8 cellular contexts compared by ENCODE assay signal in the genomic region with DNA sequence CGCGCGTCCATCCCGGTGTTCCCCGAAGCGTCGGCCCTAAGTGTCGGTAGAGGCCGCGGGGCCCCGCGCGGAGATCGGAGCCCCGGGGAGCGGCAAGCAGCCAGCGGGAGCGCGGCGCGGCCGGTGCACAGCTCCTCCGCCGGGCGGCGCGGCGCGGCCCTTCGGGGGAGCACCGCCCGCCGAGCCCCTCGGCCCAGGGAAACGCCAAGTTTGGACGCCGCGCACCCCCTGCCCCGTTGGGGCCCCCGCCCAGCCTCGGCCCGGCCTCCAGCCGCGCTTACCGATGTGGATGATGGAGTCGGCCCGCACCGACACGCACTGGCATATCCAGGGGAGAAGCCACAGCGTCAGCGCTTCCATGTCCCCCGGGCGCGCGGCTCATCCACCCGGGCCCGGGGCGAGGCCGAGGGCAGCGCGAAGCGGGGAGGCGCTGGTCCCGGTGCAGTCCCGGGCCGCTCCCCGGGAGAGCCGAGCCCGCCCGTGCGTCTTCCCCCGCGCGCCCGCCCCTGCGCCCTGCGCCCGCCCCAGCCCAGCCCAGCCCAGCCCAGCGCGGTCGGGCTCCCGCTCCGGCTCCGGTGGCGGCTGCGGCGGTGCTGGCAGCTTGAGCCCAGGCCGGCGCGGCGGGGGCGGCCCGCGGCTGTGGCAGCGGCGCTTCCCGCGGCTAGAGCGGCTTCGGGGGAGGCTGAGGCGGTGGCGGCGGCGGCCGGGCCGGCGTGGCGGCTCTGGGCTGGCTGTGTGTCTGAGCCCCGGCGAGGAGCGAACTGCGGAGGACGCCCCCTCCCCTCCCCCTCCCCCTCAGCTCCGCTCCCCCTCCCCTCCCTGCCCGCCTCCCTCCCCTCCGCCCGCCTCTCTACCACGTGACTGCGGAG. TPM values are rescaled to one million over a fixed set of nuclear protein-coding genes. Genes with fewer than 3 reads are reported as not detected.
DNase-seq lines count a peak whose midpoint lies in the region; ATAC-seq, FAIRE-seq and TF ChIP-seq lines count a peak whose summit lies in the region.

A gene (minus strand): TSS at position 763 of the 869 bp plus-strand sequence.

- intact Hi-C loops in endothelial cell of umbilical vein (cut with micrococcal nuclease) (no loop called here), mucosa of descending colon (cut with DNase I, micrococcal nuclease) (no loop called here), upper lobe of right lung (cut with DNase I) (no loop called here)

- H3K27me3 ChIP-seq in GM23338 (ENCODE audit: insufficient read depth) = peaks cover 97% of the 10 kb centered on the region
- H3K27me3 ChIP-seq in endothelial cell of umbilical vein (ENCODE audit: control insufficient read depth in 2 of 2, insufficient read depth in 2 of 2, low read length in 2 of 2) = peaks cover 71 to 74% of the 10 kb centered on the region in 2 experiments
- peaks cover 56% of the 10 kb centered on the region for H3K27me3 ChIP-seq in upper lobe of right lung

- H3F3A ChIP-seq in GM23338 (replicated peaks; ENCODE audit: low read depth) = no peaks in the 10 kb centered on the region

- CTCF ChIA-PET in endothelial cell of umbilical vein (lab: Charles Lee) = no interaction called here

- peak within 1 kb of the TSS; percentile 93 for H3K4me2 ChIP-seq in GM23338
- H3K4me2 ChIP-seq in endothelial cell of umbilical vein (ENCODE audit: insufficient read depth, low read length) = no peak within 1 kb of the TSS

- H3K9me3 ChIP-seq in SK-N-MC (ENCODE audit: low read depth, low read length) (no peaks in the 10 kb centered on the region), endothelial cell of umbilical vein (replicated peaks; ENCODE audit: control insufficient read depth, insufficient read depth, low read length) (no peaks in the 10 kb centered on the region), mucosa of descending colon (no peaks in the 10 kb centered on the region), upper lobe of right lung (no peaks in the 10 kb centered on the region)

- peaks cover 22% of the 10 kb centered on the region for H3K4me1 ChIP-seq in GM23338 (ENCODE audit: insufficient read depth)
- H3K4me1 ChIP-seq in endothelial cell of umbilical vein (ENCODE audit: control insufficient read depth, extremely low read depth, insufficient read depth, low read length) = no peaks in the 10 kb centered on the region
- H3K4me1 ChIP-seq in mucosa of descending colon (ENCODE audit: low read depth) = peaks cover 17% of the 10 kb centered on the region
- peaks cover 19% of the 10 kb centered on the region for H3K4me1 ChIP-seq in upper lobe of right lung

- H3K79me2 ChIP-seq in GM23338 (replicated peaks; ENCODE audit: insufficient read depth) (no peaks in the 10 kb centered on the region), endothelial cell of umbilical vein (ENCODE audit: control insufficient read depth, insufficient read depth, low read length) (no peaks in the 10 kb centered on the region)

- H4K20me1 ChIP-seq in GM23338 (replicated peaks; ENCODE audit: insufficient read depth) = 0 out of 2 replicates have a peak, but pooled peaks cover 7% of the 10 kb centered on the region
- H4K20me1 ChIP-seq in endothelial cell of umbilical vein (replicated peaks; ENCODE audit: control insufficient read depth, extremely low read depth, insufficient read depth, low read length) = no peaks in the 10 kb centered on the region

- no peak for TF ChIP-seq POLR2A in endothelial cell of umbilical vein (IDR thresholded peaks at IDR 0.05; ENCODE audit: low read depth, low read length)

- no peak within 1 kb of the TSS for H3K9ac ChIP-seq in SK-N-MC (ENCODE audit: insufficient read length)
- H3K9ac ChIP-seq in endothelial cell of umbilical vein (replicated peaks; ENCODE audit: extremely low read depth, insufficient read depth, low read length) = no peak within 1 kb of the TSS

- no peaks in the 10 kb centered on the region; the same call in none of the 3 replicates for H3K9me3 Mint-ChIP-seq in GM23338

- H3K27ac ChIP-seq in GM23338 (ENCODE audit: low read depth) = no peak within 1 kb of the TSS
- no peak within 1 kb of the TSS for H3K27ac ChIP-seq in SK-N-MC
- no peak within 1 kb of the TSS for H3K27ac ChIP-seq in endothelial cell of umbilical vein (ENCODE audit: insufficient read depth, low read depth, low read length)
- no peak within 1 kb of the TSS for H3K27ac ChIP-seq in upper lobe of right lung

- no peaks in the 10 kb centered on the region for H3K9me2 ChIP-seq in GM23338 (ENCODE audit: insufficient read depth)

- BruUV-seq in endothelial cell of umbilical vein (replicated peaks; lab: Mats Ljungman, UMichigan) = no TSS peak

- no peaks in the 10 kb centered on the region; the same call in 2 of the 3 replicates for H3K36me3 Mint-ChIP-seq in GM23338 (ENCODE audit: low read depth)

- FAIRE-seq in endothelial cell of umbilical vein (lab: Jason Lieb, UNC) = no peak

- H3K27ac Mint-ChIP-seq in GM23338 = no peak within 1 kb of the TSS

- peak; percentile 3; the same call in 2 of the 3 replicates for ATAC-seq in GM23338
- ATAC-seq in mucosa of descending colon = peak; percentile 39
- peak; percentile 32 for ATAC-seq in upper lobe of right lung

- POLR2A ChIA-PET in endothelial cell of umbilical vein (lab: Charles Lee) = interaction anchor here (0.6 kb wide), 2 partner anchors 13 to 756 kb away, joined by 3 to 4 read pairs; no protein-coding TSS in a partner anchor

- H3K4me3 Mint-ChIP-seq in GM23338 = peak within 1 kb of the TSS; percentile 70

- H3K4me1 Mint-ChIP-seq in GM23338 = peaks cover 22% of the 10 kb centered on the region

- peaks cover 86% of the 10 kb centered on the region for H3K27me3 Mint-ChIP-seq in GM23338 (ENCODE audit: insufficient read depth, low read depth, poor library complexity)

- H2AFZ ChIP-seq in GM23338 (peak within 1 kb of the TSS; percentile 90), endothelial cell of umbilical vein (ENCODE audit: low read depth, low read length) (no peak within 1 kb of the TSS)

- peak; percentile 38 for DNase-seq in COLO668 (lab: John Stamatoyannopoulos, UW; ENCODE audit: unreplicated experiment)
- DNase-seq in GM23338 (ENCODE audit: low spot score) = peak; percentile 69
- no peak for DNase-seq in SK-N-MC (ENCODE audit: low read depth, low spot score)
- no peak for DNase-seq in endothelial cell of umbilical vein (ENCODE audit: low read depth, low spot score)
- peak in 1 of 3 donors; percentile 49 for DNase-seq in mucosa of descending colon
- DNase-seq in upper lobe of right lung = peak; percentile 71
- DNase-seq in RPMI8226 = no peak
- no peak for DNase-seq in kidney glomerular epithelial cell (lab: John Stamatoyannopoulos, UW)

- H3K36me3 ChIP-seq in GM23338 (ENCODE audit: insufficient read depth) (no peaks in the 10 kb centered on the region), SK-N-MC (ENCODE audit: insufficient read depth, low read length) (no peaks in the 10 kb centered on the region), endothelial cell of umbilical vein (ENCODE audit: control insufficient read depth in 2 of 2, extremely low read depth in 1 of 2, insufficient read depth in 2 of 2, low read length in 2 of 2) (no peaks in the 10 kb centered on the region), mucosa of descending colon (ENCODE audit: low read depth) (no peaks in the 10 kb centered on the region), upper lobe of right lung (no peaks in the 10 kb centered on the region)

- H3K9me1 ChIP-seq in endothelial cell of umbilical vein (replicated peaks; ENCODE audit: control insufficient read depth, extremely low read depth, insufficient read depth, low read length) = no peaks in the 10 kb centered on the region

- dilution Hi-C loops in endothelial cell of umbilical vein (cut with MboI; ENCODE audit: extremely low pct_ligation_motif_present, low sequenced_read_pairs) = no loop called here

- TF ChIP-seq CTCF in GM23338 (conservative IDR thresholded peaks at IDR 0.05; ENCODE audit: low read depth in 2 of 2) (no peak), endothelial cell of umbilical vein (IDR thresholded peaks at IDR 0.05; ENCODE audit: extremely low read depth in 1 of 2, insufficient read depth in 1 of 2, low read depth in 1 of 2, low read length in 2 of 2) (no peak), mucosa of descending colon (IDR thresholded peaks at IDR 0.05) (no peak), upper lobe of right lung (IDR thresholded peaks at IDR 0.05) (no peak)

- H3K4me3 ChIP-seq in GM23338 (peak within 1 kb of the TSS; percentile 69), SK-N-MC (0 out of 2 replicates have a peak within 1 kb of the TSS, but pooled peaks have one; percentile 28), endothelial cell of umbilical vein (replicated peaks in 1 of 3; ENCODE audit: insufficient read depth in 1 of 3, low read depth in 1 of 3, low read length in 3 of 3) (no peak within 1 kb of the TSS), mucosa of descending colon (no peak within 1 kb of the TSS), upper lobe of right lung (peak within 1 kb of the TSS; percentile 45)

TF ChIP-seq in GM23338, 12 proteins besides CTCF, POLR2A, EP300 and RAD21:
- TF ChIP-seq EZH2 (IDR thresholded peaks at IDR 0.05; ENCODE audit: low read depth, unreplicated experiment) (peak; percentile 69), EZH2phosphoT487 (IDR thresholded peaks at IDR 0.05; ENCODE audit: unreplicated experiment) (peak; percentile 58), JUNB (IDR thresholded peaks at IDR 0.05; ENCODE audit: unreplicated experiment) (no peak)

TF ChIP-seq in endothelial cell of umbilical vein, 7 proteins besides CTCF, POLR2A, EP300 and RAD21:
- TF ChIP-seq FOS (IDR thresholded peaks at IDR 0.05; ENCODE audit: borderline replicate concordance, insufficient read depth, low read length) (no peak), EZH2 (IDR thresholded peaks at IDR 0.05; ENCODE audit: borderline replicate concordance, low read depth, low read length, severe bottlenecking) (peak; percentile 85), POLR2AphosphoS5 (IDR thresholded peaks at IDR 0.05; ENCODE audit: insufficient read depth, low read depth, low read length) (no peak)
TF ChIP-seq in endothelial cell of umbilical vein: peak in this region for 1.

RNA-seq across cellular contexts. Expression of the gene that starts here (rescaled TPM):
- total RNA-seq in GM23338 (2014; rRNA removed; shearing (Covaris generic)) = 0.14 and 0.82 TPM in 2 replicates
- polyA plus RNA-seq in GM23338 (2016; fragmentation: Nextera tagmentation; extraction: Ambion mirVana) = 0.09 and 0.15 TPM in 2 replicates
- total RNA-seq in endothelial cell of umbilical vein = not detected in 2 replicates
- 0.10 TPM in 1 of 2 replicates, not detected in the other for polyA plus RNA-seq in endothelial cell of umbilical vein
- 0.01 TPM in 2 replicates for polyA plus RNA-seq in endothelial cell of umbilical vein (2011; cell fraction: cytosol; rRNA removed)
- not detected in 2 replicates for polyA plus RNA-seq in endothelial cell of umbilical vein (2011; cell fraction: nucleus; rRNA removed)
- not detected in 2 replicates for polyA plus RNA-seq in endothelial cell of umbilical vein (2012)
- 0.12 TPM in 1 of 2 replicates, not detected in the other for polyA minus RNA-seq in endothelial cell of umbilical vein
- 1.5 TPM for polyA minus RNA-seq in endothelial cell of umbilical vein (2011; cell fraction: cytosol; rRNA and poly(A)+ RNA removed)
- polyA minus RNA-seq in endothelial cell of umbilical vein (2011; cell fraction: nucleus; rRNA and poly(A)+ RNA removed) = 0.19 TPM in 1 of 2 replicates, not detected in the other
- 1 to 10 TPM in 1 of 3 donors, under 1 TPM in 2; 0.61 to 1.9 (median 0.87) TPM for total RNA-seq in mucosa of descending colon
- total RNA-seq in upper lobe of right lung = 3.0 TPM

Comparison
In these comparisons a context has a peak if more than half of its experiments do, and no peak if none do; other contexts are left out.
1. Peak in DNase-seq, ATAC-seq, H3K4me3 ChIP-seq and H3K4me2 ChIP-seq in GM23338; RNA of the gene not detected or under 1 TPM.
2. DNase-seq: peak in COLO668 (single experiment) and upper lobe of right lung (single experiment); none in SK-N-MC (single experiment), endothelial cell of umbilical vein (single experiment), RPMI8226 (single experiment) and kidney glomerular epithelial cell (single experiment).
3. H3K4me3 ChIP-seq: peak in SK-N-MC (single experiment) and upper lobe of right lung (single experiment); none in endothelial cell of umbilical vein (0 of 3) and mucosa of descending colon (single experiment).
4. Peak in every context shown above with its lines, with median percentiles within 50 percentile points of each other: ATAC-seq.